Comparison of ENCODE assay signal across 29 cellular contexts in genomic region chr4:75287738-75288517, GRCh38.
DNase-seq lines count a peak whose midpoint lies in the region; ATAC-seq, FAIRE-seq and TF ChIP-seq lines count a peak whose summit lies in the region.
"Had no signal": no experiment of that assay in that cellular context is flagged by ENCODE, and none has a peak within 500 bp of the region (broad histone marks: within the 10 kb centered on the region; RNA-seq: fewer than 3 reads in every experiment).

No MANE protein-coding gene starts in this region.

- no peak overlapping the region for H3K4me3 ChIP-seq in bronchial epithelial cell (ENCODE audit: low read depth, low read length)
- H3K4me3 ChIP-seq in mucosa of rectum (ENCODE audit: low read length in 2 of 2): no peak overlapping the region
- no peak overlapping the region for H3K4me3 ChIP-seq in transverse colon
- no peak overlapping the region for H3K4me3 ChIP-seq in A673 (ENCODE audit: low read depth, low read length, poor library complexity, severe bottlenecking)

- CTCF ChIA-PET in A673 (lab: Charles Lee): no interaction called here

- 46 to 48% methylated on average over 6 to 8 of the region's 8 CpGs for WGBS in transverse colon (ENCODE audit: low coverage in 1 of 2), 2 donors

- FAIRE-seq in bronchial epithelial cell (lab: Jason Lieb, UNC): peak; percentile 23
- FAIRE-seq: A204.1, GM12892 had no signal

- H3K4me1 ChIP-seq in mucosa of rectum (ENCODE audit: control insufficient read depth in 2 of 2, insufficient read depth in 2 of 2, low read length in 2 of 2): peaks cover 5 to 6% of the 10 kb centered on the region in 2 donors
- H3K4me1 ChIP-seq in transverse colon: peaks cover 0 to 15% (median 9%) of the 10 kb centered on the region in 4 donors
- H3K4me1 ChIP-seq in A673 (ENCODE audit: insufficient read depth, low read length, poor library complexity, severe bottlenecking): no peaks in the 10 kb centered on the region

- no peak for TF ChIP-seq POLR2A in transverse colon (IDR thresholded peaks at IDR 0.05)

- H3K36me3 ChIP-seq in bronchial epithelial cell (ENCODE audit: control insufficient read depth, insufficient read depth, low read length) (no peaks in the 10 kb centered on the region), mucosa of rectum (ENCODE audit: control insufficient read depth in 2 of 2, insufficient read depth in 2 of 2, low read length in 2 of 2) (no peaks in the 10 kb centered on the region), transverse colon (no peaks in the 10 kb centered on the region), A673 (ENCODE audit: insufficient read depth, low read length, poor library complexity, severe bottlenecking) (no peaks in the 10 kb centered on the region)

- no peaks in the 10 kb centered on the region for H3K9me3 ChIP-seq in mucosa of rectum (ENCODE audit: control insufficient read depth in 2 of 2, low read length in 2 of 2)
- H3K9me3 ChIP-seq in transverse colon: no peaks in the 10 kb centered on the region
- no peaks in the 10 kb centered on the region for H3K9me3 ChIP-seq in A673 (ENCODE audit: low read depth, low read length, poor library complexity, severe bottlenecking)
- H3K9me3 ChIP-seq: Caco-2 had no signal

- POLR2A ChIA-PET in A673 (lab: Charles Lee; ENCODE audit: low non-redundant PET): no interaction called here

- peak; percentile 29 for DNase-seq in NOMO-1 treated with DMSO at 0.1 percent for 48 hours (lab: John Stamatoyannopoulos, UW; ENCODE audit: unreplicated experiment)
- DNase-seq in NOMO-1 treated with dmso at 0.1 percent for 144 hours (lab: John Stamatoyannopoulos, UW; ENCODE audit: unreplicated experiment): no peak
- DNase-seq in bronchial epithelial cell (ENCODE audit: low read depth): no peak
- DNase-seq in transverse colon: no peak
- DNase-seq in left lobe of liver (ENCODE audit: low spot score): no peak
- no peak for DNase-seq in A673 (ENCODE audit: low spot score)
- DNase-seq: AML-193; Caco-2; CD8-positive, alpha-beta T cell; DND-41; H7; NCI-H1105; NCI-H1436 treated with DMSO at 0.1 percent for 48 hours; NCI-H187 treated with DMSO at 0.1 percent for 48 hours; NCI-H2171 treated with DMSO at 0.1 percent for 48 hours; NCI-H345; NCI-H510A treated with DMSO at 0.1 percent for 48 hours; NCI-H748 treated with DMSO at 0.1 percent for 48 hours; NK-92 treated with Interleukin-12 subunit alpha and Interleukin-12 subunit beta, amount 100 ng/mL, for 24 hours; SHP77 had no signal

- no peak for TF ChIP-seq EP300 in transverse colon (IDR thresholded peaks at IDR 0.05; ENCODE audit: low read depth)

- H3K9ac ChIP-seq in mucosa of rectum (ENCODE audit: low read depth in 1 of 2, low read length in 2 of 2): no peak overlapping the region
- H3K9ac ChIP-seq: KMS-11 had no signal

- in situ Hi-C loops in transverse colon (cut with MboI; ENCODE audit: low pct_ligation_motif_present in 1 of 4, low pct_unique_long_range_greater_than_20kb in 1 of 4, low sequenced_read_pairs in 3 of 4): loop anchor here in 1 of 4 donors (10.0 kb wide), 1 partner anchor 353 kb away; the partner anchor contains the start of gene PARM1

- no TSS peak for BruUV-seq in A673 (replicated peaks; lab: Mats Ljungman, UMichigan)

- intact Hi-C loops in transverse colon (cut with DNase I; ENCODE audit: low total_unique reads) (no loop called here), A673 (cut with micrococcal nuclease; ENCODE audit: unreplicated experiment) (loop anchor here (2.0 kb wide), 1 partner anchor 355 kb away; the partner anchor contains the start of gene PARM1)

- no peak for ATAC-seq in left lobe of liver
- no peak for ATAC-seq in GM18520 (IDR thresholded peaks at IDR 0.05; ENCODE audit: unreplicated experiment)
- ATAC-seq: CD8-positive, alpha-beta T cell; Panc1 had no signal

- H3K27ac ChIP-seq in mucosa of rectum (ENCODE audit: low read depth in 2 of 2, low read length in 2 of 2) (peak overlapping the region; percentile 45 to 64), transverse colon (peak overlapping the region; percentile 6 to 55 (median 44)), A673 (ENCODE audit: low read depth, low read length, poor library complexity, severe bottlenecking) (no peak overlapping the region)
- H3K27ac ChIP-seq: C4-2B, HL-60, KMS-11, RWPE1 had no signal

- H3K27me3 ChIP-seq in bronchial epithelial cell (ENCODE audit: control insufficient read depth, insufficient read depth, low read length) (no peaks in the 10 kb centered on the region), mucosa of rectum (ENCODE audit: control insufficient read depth in 2 of 2, insufficient read depth in 2 of 2, low read length in 2 of 2) (no peaks in the 10 kb centered on the region), transverse colon (no peaks in the 10 kb centered on the region), A673 (replicated peaks; ENCODE audit: insufficient read depth, low read depth, low read length, poor library complexity) (no peaks in the 10 kb centered on the region)

- no peak for TF ChIP-seq CTCF in bronchial epithelial cell (IDR thresholded peaks at IDR 0.05; ENCODE audit: insufficient read depth, low read length, severe bottlenecking)
- TF ChIP-seq CTCF in transverse colon (IDR thresholded peaks at IDR 0.05): no peak
- TF ChIP-seq CTCF in A673 (conservative IDR thresholded peaks at IDR 0.05; ENCODE audit: low read depth, low read length): no peak
